ENCODE assay signal across 2 cellular contexts in genomic region chr11:14522801-14523200, GRCh38.
TF ChIP-seq lines count a peak whose summit lies in the region.

No MANE protein-coding gene starts in this region.

TF ChIP-seq in HepG2, 621 proteins besides CTCF, POLR2A, EP300 and RAD21:
- TF ChIP-seq MTA3 (CRISPR knock-in tag; IDR thresholded peaks at IDR 0.05) (no peak), XBP1 (CRISPR knock-in tag; IDR thresholded peaks at IDR 0.05) (no peak), ZNF3 (CRISPR knock-in tag; IDR thresholded peaks at IDR 0.05) (peak; percentile 81; the same call in 1 of the 2 replicates), POLR2G (IDR thresholded peaks at IDR 0.05; ENCODE audit: low read depth, low read length) (no peak), ZNF574 (CRISPR knock-in tag; IDR thresholded peaks at IDR 0.05) (no peak), ZNF652 (CRISPR knock-in tag; IDR thresholded peaks at IDR 0.05; ENCODE audit: borderline replicate concordance, low read depth) (no peak), ZNF280B (CRISPR knock-in tag; IDR thresholded peaks at IDR 0.05; ENCODE audit: borderline replicate concordance) (no peak), ZNF660 (CRISPR knock-in tag; IDR thresholded peaks at IDR 0.05; ENCODE audit: borderline replicate concordance, low read depth) (no peak)

TF ChIP-seq in HEK293, 187 proteins besides CTCF, POLR2A, EP300 and RAD21:
- TF ChIP-seq TCF7L2 (IDR thresholded peaks at IDR 0.05; ENCODE audit: borderline replicate concordance, low read depth, low read length) (no peak), ZNF664 (tag by site-specific recombination; IDR thresholded peaks at IDR 0.05) (peak; percentile 31; the same call in 1 of the 2 replicates), KLF7 (tag by site-specific recombination; IDR thresholded peaks at IDR 0.05; ENCODE audit: borderline replicate concordance) (no peak)
